Comparison of ENCODE assay signal across 6 cellular contexts in genomic region chr6:105705608-105706007, GRCh38.
"Had no signal": no experiment of that assay in that cellular context is flagged by ENCODE, and none has a peak within 500 bp of the region (broad histone marks: within the 10 kb centered on the region; RNA-seq: fewer than 3 reads in every experiment).

No MANE protein-coding gene starts in this region.

- H3K9ac ChIP-seq: KMS-11 had no signal

- H3K4me2 ChIP-seq: KMS-11 had no signal

- H3K27ac ChIP-seq: HL-60, KMS-11 had no signal

- DNase-seq: Karpas-422, KBM-7, KG1 had no signal

- FAIRE-seq: HTR-8/SVneo had no signal
